Comparison of ENCODE assay signal across 1 cellular context in genomic region chr6:131761061-131761761, GRCh38.
TF ChIP-seq lines count a peak whose summit lies in the region.

No MANE protein-coding gene starts in this region.

TF ChIP-seq in IMR-90, 13 proteins besides CTCF, POLR2A, EP300 and RAD21:
- TF ChIP-seq CHD1 (IDR thresholded peaks at IDR 0.05; ENCODE audit: low read depth, low read length), result no peak
- no peak for TF ChIP-seq MXI1 (IDR thresholded peaks at IDR 0.05; ENCODE audit: borderline replicate concordance, low read depth, low read length)
- TF ChIP-seq CEBPB (IDR thresholded peaks at IDR 0.05; ENCODE audit: low read depth, low read length), result no peak
- TF ChIP-seq FOS (IDR thresholded peaks at IDR 0.05; ENCODE audit: low read depth, low read length), result peak; percentile 59; the same call in 1 of the 2 replicates
